ENCODE assay signal across 33 cellular contexts in genomic region chr11:120509346-120510053, GRCh38. TPM values are rescaled to one million over a fixed set of nuclear protein-coding genes. Genes with fewer than 3 reads are reported as not detected.
"Had no signal": no experiment of that assay in that cellular context is flagged by ENCODE, and none has a peak within 500 bp of the region (broad histone marks: within the 10 kb centered on the region; RNA-seq: fewer than 3 reads in every experiment).

No MANE protein-coding gene starts in this region.

- H3K4me3 ChIP-seq: breast epithelium, ovary, prostate gland, skin epidermis, thoracic aorta, vagina had no signal

- H3K27ac Mint-ChIP-seq: activated B cell treated with CpG ODN at 0.5 μM for 24 hours; activated CD8-positive, alpha-beta memory T cell treated with anti-CD3 and anti-CD28 coated beads, Interleukin-2, amount 10 ng/mL, durations not matched to agents 7 days and 5 days; activated CD8-positive, alpha-beta T cell treated with anti-CD3 and anti-CD28 coated beads for 36 hours; activated naive CD8-positive, alpha-beta T cell treated with anti-CD3 and anti-CD28 coated beads for 36 hours; dendritic cell treated with granulocyte-macrophage colony-stimulating factor and Interleukin-4, amounts not matched to agents 40 ng/mL and 50 ng/mL, for 4 days; endodermal cell; immature natural killer cell; naive thymus-derived CD4-positive, alpha-beta T cell; stimulated activated effector memory CD8-positive, alpha-beta T cell treated with anti-CD3 and anti-CD28 coated beads, Interleukin-12 subunit alpha, Interleukin-12 subunit beta, amount 100 ng/mL, for 72 hours; stimulated activated naive CD8-positive, alpha-beta T cell treated with anti-CD3 and anti-CD28 coated beads, Interleukin-15, Interleukin-2, amounts not matched to agents 100 ng/mL and 50 ng/mL, for 24 hours had no signal

- H3K4me1 Mint-ChIP-seq: activated CD8-positive, alpha-beta memory T cell treated with anti-CD3 and anti-CD28 coated beads, Interleukin-2, amount 10 ng/mL, durations not matched to agents 7 days and 5 days; endodermal cell had no signal

- H3K9me3 ChIP-seq: breast epithelium, neutrophil, ovary, prostate gland, thoracic aorta, vagina had no signal

- ATAC-seq: activated CD8-positive, alpha-beta memory T cell treated with anti-CD3 and anti-CD28 coated beads, Interleukin-2, amount 10 ng/mL, durations not matched to agents 7 days and 5 days; activated CD8-positive, alpha-beta T cell treated with anti-CD3 and anti-CD28 coated beads for 36 hours; esophagus mucosa; left colon; naive thymus-derived CD4-positive, alpha-beta T cell; sciatic nerve; stimulated activated effector memory CD8-positive, alpha-beta T cell treated with anti-CD3 and anti-CD28 coated beads, Interleukin-12 subunit alpha, Interleukin-12 subunit beta, amount 100 ng/mL, for 72 hours had no signal

- H3K4me1 ChIP-seq: breast epithelium, prostate gland had no signal

- DNase-seq: activated B cell treated with CpG ODN at 0.5 μM for 24 hours; activated CD4-positive, alpha-beta T cell treated with anti-CD3 and anti-CD28 coated beads, Interleukin-2, amount 50 U/mL, for 1 hour; activated CD8-positive, alpha-beta memory T cell treated with anti-CD3 and anti-CD28 coated beads, Interleukin-2, amount 10 ng/mL, durations not matched to agents 7 days and 5 days; activated CD8-positive, alpha-beta T cell treated with anti-CD3 and anti-CD28 coated beads for 36 hours; activated effector memory CD4-positive, alpha-beta T cell treated with Interleukin-2 at 50 U/mL for 16 hours; activated naive CD4-positive, alpha-beta T cell treated with Interleukin-2 at 50 U/mL for 16 hours; activated naive CD8-positive, alpha-beta T cell treated with anti-CD3 and anti-CD28 coated beads for 36 hours; activated T-cell treated with anti-CD3 and anti-CD28 coated beads for 4 hours; amniotic stem cell; central memory CD4-positive, alpha-beta T cell; endodermal cell; hippocampal formation; immature natural killer cell; kidney; left colon; midbrain; naive thymus-derived CD4-positive, alpha-beta T cell; retina; stimulated activated CD4-positive, alpha-beta T cell treated with anti-CD3 and anti-CD28 coated beads, Interleukin-4, amount 100 ng/mL, for 24 hours; T-helper 2 cell; trophoblast cell had no signal

- H3K27ac ChIP-seq: breast epithelium, neutrophil, ovary, prostate gland, skin epidermis, thoracic aorta, vagina had no signal

- H3K36me3 Mint-ChIP-seq: activated CD8-positive, alpha-beta memory T cell treated with anti-CD3 and anti-CD28 coated beads, Interleukin-2, amount 10 ng/mL, durations not matched to agents 7 days and 5 days; activated naive CD8-positive, alpha-beta T cell treated with anti-CD3 and anti-CD28 coated beads for 36 hours; immature natural killer cell; naive thymus-derived CD4-positive, alpha-beta T cell; stimulated activated effector memory CD8-positive, alpha-beta T cell treated with anti-CD3 and anti-CD28 coated beads, Interleukin-12 subunit alpha, Interleukin-12 subunit beta, amount 100 ng/mL, for 72 hours had no signal

- H3K27me3 ChIP-seq: ovary, vagina had no signal

- H3K9me3 Mint-ChIP-seq: activated B cell treated with CpG ODN at 0.5 μM for 24 hours; activated CD8-positive, alpha-beta T cell treated with anti-CD3 and anti-CD28 coated beads for 36 hours; activated naive CD8-positive, alpha-beta T cell treated with anti-CD3 and anti-CD28 coated beads for 36 hours; dendritic cell treated with granulocyte-macrophage colony-stimulating factor and Interleukin-4, amounts not matched to agents 40 ng/mL and 50 ng/mL, for 4 days; endodermal cell; immature natural killer cell; stimulated activated effector memory CD8-positive, alpha-beta T cell treated with anti-CD3 and anti-CD28 coated beads, Interleukin-12 subunit alpha, Interleukin-12 subunit beta, amount 100 ng/mL, for 72 hours; stimulated activated naive CD8-positive, alpha-beta T cell treated with anti-CD3 and anti-CD28 coated beads, Interleukin-15, Interleukin-2, amounts not matched to agents 100 ng/mL and 50 ng/mL, for 24 hours had no signal

- H3K4me3 Mint-ChIP-seq: activated B cell treated with CpG ODN at 0.5 μM for 24 hours; activated CD8-positive, alpha-beta memory T cell treated with anti-CD3 and anti-CD28 coated beads, Interleukin-2, amount 10 ng/mL, durations not matched to agents 7 days and 5 days; activated CD8-positive, alpha-beta T cell treated with anti-CD3 and anti-CD28 coated beads for 36 hours; activated naive CD8-positive, alpha-beta T cell treated with anti-CD3 and anti-CD28 coated beads for 36 hours; dendritic cell treated with granulocyte-macrophage colony-stimulating factor and Interleukin-4, amounts not matched to agents 40 ng/mL and 50 ng/mL, for 4 days; endodermal cell; stimulated activated effector memory CD8-positive, alpha-beta T cell treated with anti-CD3 and anti-CD28 coated beads, Interleukin-12 subunit alpha, Interleukin-12 subunit beta, amount 100 ng/mL, for 72 hours; stimulated activated naive CD8-positive, alpha-beta T cell treated with anti-CD3 and anti-CD28 coated beads, Interleukin-15, Interleukin-2, amounts not matched to agents 100 ng/mL and 50 ng/mL, for 24 hours had no signal

- H3K36me3 ChIP-seq: breast epithelium, neutrophil, ovary, prostate gland, thoracic aorta, vagina had no signal

RNA-seq across cellular contexts. Expression of gene GRIK4, which starts 2.0 kb away (rescaled TPM):
- total RNA-seq: activated B cell treated with CpG ODN at 0.5 μM for 24 hours; activated CD8-positive, alpha-beta T cell treated with anti-CD3 and anti-CD28 coated beads for 36 hours; thoracic aorta had no signal
- polyA plus RNA-seq: naive thymus-derived CD4-positive, alpha-beta T cell had no signal
